1 cellular context compared by ENCODE assay signal in the genomic region with DNA sequence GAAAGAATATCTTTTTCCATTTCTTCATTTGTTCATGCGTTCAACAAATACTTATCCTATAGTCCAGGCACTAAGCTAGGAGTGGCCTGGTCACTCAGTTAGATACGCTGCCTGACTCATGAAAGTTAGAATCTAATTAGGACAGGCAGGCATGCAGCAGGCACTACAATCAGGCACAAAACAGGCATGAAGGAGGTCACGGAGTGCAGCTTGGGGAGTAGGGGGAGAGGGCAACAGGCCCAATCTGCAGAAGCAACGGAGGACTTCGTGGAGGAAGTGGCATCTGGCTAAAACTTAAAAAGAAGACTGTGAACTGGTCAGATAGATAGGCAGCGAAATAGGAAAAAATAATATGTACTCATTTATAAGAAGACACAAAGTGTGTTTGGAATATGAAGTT.
TF ChIP-seq lines count a peak whose summit lies in the region.

No MANE protein-coding gene starts in this region.

TF ChIP-seq in K562, 482 proteins besides CTCF, POLR2A, EP300 and RAD21 (continued from another document):
- TF ChIP-seq, protein P1, sequence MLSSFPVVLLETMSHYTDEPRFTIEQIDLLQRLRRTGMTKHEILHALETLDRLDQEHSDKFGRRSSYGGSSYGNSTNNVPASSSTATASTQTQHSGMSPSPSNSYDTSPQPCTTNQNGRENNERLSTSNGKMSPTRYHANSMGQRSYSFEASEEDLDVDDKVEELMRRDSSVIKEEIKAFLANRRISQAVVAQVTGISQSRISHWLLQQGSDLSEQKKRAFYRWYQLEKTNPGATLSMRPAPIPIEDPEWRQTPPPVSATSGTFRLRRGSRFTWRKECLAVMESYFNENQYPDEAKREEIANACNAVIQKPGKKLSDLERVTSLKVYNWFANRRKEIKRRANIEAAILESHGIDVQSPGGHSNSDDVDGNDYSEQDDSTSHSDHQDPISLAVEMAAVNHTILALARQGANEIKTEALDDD (IDR thresholded peaks at IDR 0.05) = peak; percentile 38; the same call in 1 of the 2 replicates
- TF ChIP-seq CBFA2T2 (conservative IDR thresholded peaks at IDR 0.05) (peak; percentile 93), ZNF347 (CRISPR knock-in tag; IDR thresholded peaks at IDR 0.05; ENCODE audit: low read depth) (no peak), HDAC1 (IDR thresholded peaks at IDR 0.05) (peak in 1 of 2 experiments; percentile 42; a peak in 1 of 4 replicates), ZNF436 (CRISPR knock-in tag; IDR thresholded peaks at IDR 0.05) (peak; percentile 89), DACH1 (IDR thresholded peaks at IDR 0.05; ENCODE audit: partially characterized antibody) (peak; percentile 55), NR2C1 (IDR thresholded peaks at IDR 0.05) (peak; percentile 54; the same call in 1 of the 2 replicates), NR2C1 (tag; IDR thresholded peaks at IDR 0.05) (no peak), NFE2 (IDR thresholded peaks at IDR 0.05; ENCODE audit: low read depth) (peak; percentile 10; the same call in 1 of the 2 replicates), GATA2 (CRISPR knock-in tag; IDR thresholded peaks at IDR 0.05) (peak; percentile 86), DMBX1 (CRISPR knock-in tag; IDR thresholded peaks at IDR 0.05; ENCODE audit: borderline replicate concordance) (no peak), CBX3 (IDR thresholded peaks at IDR 0.05; ENCODE audit: borderline replicate concordance in 1 of 2, low read length in 2 of 2) (peak in 1 of 2 experiments; percentile 57; a peak in 2 of 3 replicates), ZFP36 (IDR thresholded peaks at IDR 0.05; ENCODE audit: low read depth, low read length, partially characterized antibody) (peak; percentile 98), FOSL1 (tag; conservative IDR thresholded peaks at IDR 0.05) (peak; percentile 42), PTBP1 (IDR thresholded peaks at IDR 0.05; ENCODE audit: low read depth, low read length) (0 out of 2 replicates have a peak, but pooled peaks have one; percentile 57), ARNT (IDR thresholded peaks at IDR 0.05) (peak in 1 of 2 experiments; percentile 68; a peak in 1 of 4 replicates), BCOR (IDR thresholded peaks at IDR 0.05) (peak; percentile 94), RCOR1 (IDR thresholded peaks at IDR 0.05; ENCODE audit: borderline replicate concordance in 1 of 2, low read depth in 2 of 2, low read length in 2 of 2) (peak; percentile 53 to 66; a peak in 2 of 4 replicates), CHD4 (IDR thresholded peaks at IDR 0.05; ENCODE audit: insufficient read depth, insufficient replicate concordance, low read depth, low read length, poor library complexity, severe bottlenecking) (peak; percentile 29), TAF1 (IDR thresholded peaks at IDR 0.05; ENCODE audit: control insufficient read depth, extremely low read depth, insufficient read depth, low read length, severe bottlenecking) (no peak), DPF2 (IDR thresholded peaks at IDR 0.05) (peak; percentile 87), SMARCE1 (IDR thresholded peaks at IDR 0.05) (peak; percentile 68; the same call in 1 of the 2 replicates), KLF16 (IDR thresholded peaks at IDR 0.05) (peak; percentile 44; the same call in 1 of the 2 replicates), BHLHE40 (IDR thresholded peaks at IDR 0.05; ENCODE audit: low read length) (peak; percentile 5; the same call in 1 of the 2 replicates), ZBTB7A (IDR thresholded peaks at IDR 0.05; ENCODE audit: borderline replicate concordance, control insufficient read depth, low read depth, low read length) (no peak), KDM1A (IDR thresholded peaks at IDR 0.05) (peak; percentile 87 to 89), CTBP1 (IDR thresholded peaks at IDR 0.05; ENCODE audit: borderline replicate concordance) (no peak), ZNF311 (CRISPR knock-in tag; IDR thresholded peaks at IDR 0.05) (no peak), ZKSCAN1 (IDR thresholded peaks at IDR 0.05; ENCODE audit: low read depth, low read length) (0 out of 2 replicates have a peak, but pooled peaks have one; percentile 58), MYNN (IDR thresholded peaks at IDR 0.05) (no peak), MYNN (CRISPR knock-in tag; IDR thresholded peaks at IDR 0.05) (no peak), SRSF1 (IDR thresholded peaks at IDR 0.05; ENCODE audit: low read depth, low read length) (no peak), CREB1 (IDR thresholded peaks at IDR 0.05) (0 out of 2 replicates have a peak, but pooled peaks have one; percentile 49), CREB1 (CRISPR knock-in tag; IDR thresholded peaks at IDR 0.05) (no peak), RBM14 (IDR thresholded peaks at IDR 0.05; ENCODE audit: borderline replicate concordance, insufficient read depth, low read depth, low read length) (no peak), MTA2 (IDR thresholded peaks at IDR 0.05; ENCODE audit: low read depth) (peak; percentile 55; the same call in 1 of the 2 replicates), CREM (IDR thresholded peaks at IDR 0.05; ENCODE audit: low read depth) (peak; percentile 52; the same call in 1 of the 2 replicates), HDAC2 (IDR thresholded peaks at IDR 0.05) (peak; percentile 45; the same call in 1 of the 2 replicates), PML (IDR thresholded peaks at IDR 0.05; ENCODE audit: low read length) (peak; percentile 53; the same call in 1 of the 2 replicates), ZNF707 (CRISPR knock-in tag; conservative IDR thresholded peaks at IDR 0.05) (no peak), PHF20 (IDR thresholded peaks at IDR 0.05; ENCODE audit: partially characterized antibody) (no peak), SMARCA4 (IDR thresholded peaks at IDR 0.05) (peak; percentile 70), PCBP2 (IDR thresholded peaks at IDR 0.05; ENCODE audit: low read depth, low read length, poor library complexity, severe bottlenecking) (no peak), TCF3 (CRISPR knock-in tag; IDR thresholded peaks at IDR 0.05) (peak; percentile 84), SRSF7 (optimal IDR thresholded peaks at IDR 0.05; ENCODE audit: low read depth, low read length) (no peak), CC2D1A (IDR thresholded peaks at IDR 0.05) (peak; percentile 90; the same call in 1 of the 2 replicates), NFIC (IDR thresholded peaks at IDR 0.05) (peak; percentile 80), MEF2A (IDR thresholded peaks at IDR 0.05; ENCODE audit: control insufficient read depth, low read depth, low read length) (no peak), CEBPG (CRISPR knock-in tag; IDR thresholded peaks at IDR 0.05) (no peak), CEBPG (tag; conservative IDR thresholded peaks at IDR 0.05 in 1 of 2, IDR thresholded peaks at IDR 0.05 in 1 of 2) (no peak), ARID1B (IDR thresholded peaks at IDR 0.05) (peak; percentile 89), POLR2AphosphoS5 (IDR thresholded peaks at IDR 0.05; ENCODE audit: control insufficient read depth, insufficient read depth, low read depth, low read length) (peak; percentile 88), TEAD4 (IDR thresholded peaks at IDR 0.05; ENCODE audit: low read length) (peak; percentile 90), TEAD4 (CRISPR knock-in tag; IDR thresholded peaks at IDR 0.05; ENCODE audit: borderline replicate concordance) (no peak)
- TF ChIP-seq, protein P2, sequence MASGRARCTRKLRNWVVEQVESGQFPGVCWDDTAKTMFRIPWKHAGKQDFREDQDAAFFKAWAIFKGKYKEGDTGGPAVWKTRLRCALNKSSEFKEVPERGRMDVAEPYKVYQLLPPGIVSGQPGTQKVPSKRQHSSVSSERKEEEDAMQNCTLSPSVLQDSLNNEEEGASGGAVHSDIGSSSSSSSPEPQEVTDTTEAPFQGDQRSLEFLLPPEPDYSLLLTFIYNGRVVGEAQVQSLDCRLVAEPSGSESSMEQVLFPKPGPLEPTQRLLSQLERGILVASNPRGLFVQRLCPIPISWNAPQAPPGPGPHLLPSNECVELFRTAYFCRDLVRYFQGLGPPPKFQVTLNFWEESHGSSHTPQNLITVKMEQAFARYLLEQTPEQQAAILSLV (tag; IDR thresholded peaks at IDR 0.05) = no peak
- TF ChIP-seq, protein P3, sequence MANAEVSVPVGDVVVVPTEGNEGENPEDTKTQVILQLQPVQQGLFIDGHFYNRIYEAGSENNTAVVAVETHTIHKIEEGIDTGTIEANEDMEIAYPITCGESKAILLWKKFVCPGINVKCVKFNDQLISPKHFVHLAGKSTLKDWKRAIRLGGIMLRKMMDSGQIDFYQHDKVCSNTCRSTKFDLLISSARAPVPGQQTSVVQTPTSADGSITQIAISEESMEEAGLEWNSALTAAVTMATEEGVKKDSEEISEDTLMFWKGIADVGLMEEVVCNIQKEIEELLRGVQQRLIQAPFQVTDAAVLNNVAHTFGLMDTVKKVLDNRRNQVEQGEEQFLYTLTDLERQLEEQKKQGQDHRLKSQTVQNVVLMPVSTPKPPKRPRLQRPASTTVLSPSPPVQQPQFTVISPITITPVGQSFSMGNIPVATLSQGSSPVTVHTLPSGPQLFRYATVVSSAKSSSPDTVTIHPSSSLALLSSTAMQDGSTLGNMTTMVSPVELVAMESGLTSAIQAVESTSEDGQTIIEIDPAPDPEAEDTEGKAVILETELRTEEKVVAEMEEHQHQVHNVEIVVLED (CRISPR knock-in tag; IDR thresholded peaks at IDR 0.05) = no peak
- TF ChIP-seq, protein P4, sequence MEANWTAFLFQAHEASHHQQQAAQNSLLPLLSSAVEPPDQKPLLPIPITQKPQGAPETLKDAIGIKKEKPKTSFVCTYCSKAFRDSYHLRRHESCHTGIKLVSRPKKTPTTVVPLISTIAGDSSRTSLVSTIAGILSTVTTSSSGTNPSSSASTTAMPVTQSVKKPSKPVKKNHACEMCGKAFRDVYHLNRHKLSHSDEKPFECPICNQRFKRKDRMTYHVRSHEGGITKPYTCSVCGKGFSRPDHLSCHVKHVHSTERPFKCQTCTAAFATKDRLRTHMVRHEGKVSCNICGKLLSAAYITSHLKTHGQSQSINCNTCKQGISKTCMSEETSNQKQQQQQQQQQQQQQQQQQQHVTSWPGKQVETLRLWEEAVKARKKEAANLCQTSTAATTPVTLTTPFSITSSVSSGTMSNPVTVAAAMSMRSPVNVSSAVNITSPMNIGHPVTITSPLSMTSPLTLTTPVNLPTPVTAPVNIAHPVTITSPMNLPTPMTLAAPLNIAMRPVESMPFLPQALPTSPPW (CRISPR knock-in tag; IDR thresholded peaks at IDR 0.05) = peak; percentile 40; the same call in 1 of the 2 replicates
- TF ChIP-seq, protein P5, sequence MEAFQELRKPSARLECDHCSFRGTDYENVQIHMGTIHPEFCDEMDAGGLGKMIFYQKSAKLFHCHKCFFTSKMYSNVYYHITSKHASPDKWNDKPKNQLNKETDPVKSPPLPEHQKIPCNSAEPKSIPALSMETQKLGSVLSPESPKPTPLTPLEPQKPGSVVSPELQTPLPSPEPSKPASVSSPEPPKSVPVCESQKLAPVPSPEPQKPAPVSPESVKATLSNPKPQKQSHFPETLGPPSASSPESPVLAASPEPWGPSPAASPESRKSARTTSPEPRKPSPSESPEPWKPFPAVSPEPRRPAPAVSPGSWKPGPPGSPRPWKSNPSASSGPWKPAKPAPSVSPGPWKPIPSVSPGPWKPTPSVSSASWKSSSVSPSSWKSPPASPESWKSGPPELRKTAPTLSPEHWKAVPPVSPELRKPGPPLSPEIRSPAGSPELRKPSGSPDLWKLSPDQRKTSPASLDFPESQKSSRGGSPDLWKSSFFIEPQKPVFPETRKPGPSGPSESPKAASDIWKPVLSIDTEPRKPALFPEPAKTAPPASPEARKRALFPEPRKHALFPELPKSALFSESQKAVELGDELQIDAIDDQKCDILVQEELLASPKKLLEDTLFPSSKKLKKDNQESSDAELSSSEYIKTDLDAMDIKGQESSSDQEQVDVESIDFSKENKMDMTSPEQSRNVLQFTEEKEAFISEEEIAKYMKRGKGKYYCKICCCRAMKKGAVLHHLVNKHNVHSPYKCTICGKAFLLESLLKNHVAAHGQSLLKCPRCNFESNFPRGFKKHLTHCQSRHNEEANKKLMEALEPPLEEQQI (IDR thresholded peaks at IDR 0.05) = peak; percentile 88
- TF ChIP-seq, protein P6, sequence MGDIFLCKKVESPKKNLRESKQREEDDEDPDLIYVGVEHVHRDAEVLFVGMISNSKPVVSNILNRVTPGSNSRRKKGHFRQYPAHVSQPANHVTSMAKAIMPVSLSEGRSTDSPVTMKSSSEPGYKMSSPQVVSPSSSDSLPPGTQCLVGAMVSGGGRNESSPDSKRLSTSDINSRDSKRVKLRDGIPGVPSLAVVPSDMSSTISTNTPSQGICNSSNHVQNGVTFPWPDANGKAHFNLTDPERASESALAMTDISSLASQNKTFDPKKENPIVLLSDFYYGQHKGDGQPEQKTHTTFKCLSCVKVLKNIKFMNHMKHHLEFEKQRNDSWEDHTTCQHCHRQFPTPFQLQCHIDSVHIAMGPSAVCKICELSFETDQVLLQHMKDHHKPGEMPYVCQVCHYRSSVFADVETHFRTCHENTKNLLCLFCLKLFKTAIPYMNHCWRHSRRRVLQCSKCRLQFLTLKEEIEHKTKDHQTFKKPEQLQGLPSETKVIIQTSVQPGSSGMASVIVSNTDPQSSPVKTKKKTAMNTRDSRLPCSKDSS (IDR thresholded peaks at IDR 0.05; ENCODE audit: low read depth, partially characterized antibody) = no peak
- TF ChIP-seq, protein P7, sequence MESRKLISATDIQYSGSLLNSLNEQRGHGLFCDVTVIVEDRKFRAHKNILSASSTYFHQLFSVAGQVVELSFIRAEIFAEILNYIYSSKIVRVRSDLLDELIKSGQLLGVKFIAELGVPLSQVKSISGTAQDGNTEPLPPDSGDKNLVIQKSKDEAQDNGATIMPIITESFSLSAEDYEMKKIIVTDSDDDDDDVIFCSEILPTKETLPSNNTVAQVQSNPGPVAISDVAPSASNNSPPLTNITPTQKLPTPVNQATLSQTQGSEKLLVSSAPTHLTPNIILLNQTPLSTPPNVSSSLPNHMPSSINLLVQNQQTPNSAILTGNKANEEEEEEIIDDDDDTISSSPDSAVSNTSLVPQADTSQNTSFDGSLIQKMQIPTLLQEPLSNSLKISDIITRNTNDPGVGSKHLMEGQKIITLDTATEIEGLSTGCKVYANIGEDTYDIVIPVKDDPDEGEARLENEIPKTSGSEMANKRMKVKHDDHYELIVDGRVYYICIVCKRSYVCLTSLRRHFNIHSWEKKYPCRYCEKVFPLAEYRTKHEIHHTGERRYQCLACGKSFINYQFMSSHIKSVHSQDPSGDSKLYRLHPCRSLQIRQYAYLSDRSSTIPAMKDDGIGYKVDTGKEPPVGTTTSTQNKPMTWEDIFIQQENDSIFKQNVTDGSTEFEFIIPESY (CRISPR knock-in tag; IDR thresholded peaks at IDR 0.05) = no peak
TF ChIP-seq in K562: peak in this region for 49.
